21 cellular contexts compared by ENCODE assay signal in genomic region chr5:97037819-97038218, GRCh38.
DNase-seq lines count a peak whose midpoint lies in the region; ATAC-seq, FAIRE-seq and TF ChIP-seq lines count a peak whose summit lies in the region.
"Had no signal": no experiment of that assay in that cellular context is flagged by ENCODE, and none has a peak within 500 bp of the region (broad histone marks: within the 10 kb centered on the region; RNA-seq: fewer than 3 reads in every experiment).

No MANE protein-coding gene starts in this region.

- H3K4me1 ChIP-seq in aorta (ENCODE audit: control insufficient read depth in 1 of 2, insufficient read depth in 2 of 2, low read length in 2 of 2) = no peaks in the 10 kb centered on the region

- POLR2A ChIA-PET in activated CD8-positive, alpha-beta T cell treated with anti-CD3 and anti-CD28 coated beads for 36 hours (lab: Charles Lee) = no interaction called here
- POLR2A ChIA-PET in activated CD8-positive, alpha-beta T cell treated with anti-CD3 and anti-CD28 coated beads, Interleukin-2, amount 10 ng/mL, durations not matched to agents 7 days and 5 days (lab: Charles Lee) = no interaction called here
- POLR2A ChIA-PET in HEK293T (lab: Yijun Ruan, JAX) = no interaction called here

- no peak for TF ChIP-seq POLR2A in GM12892 (IDR thresholded peaks at IDR 0.05; ENCODE audit: low read depth, low read length)

- no peaks in the 10 kb centered on the region for H3K27me3 Mint-ChIP-seq in activated CD8-positive, alpha-beta T cell treated with anti-CD3 and anti-CD28 coated beads for 36 hours
- no peaks in the 10 kb centered on the region for H3K27me3 Mint-ChIP-seq in activated CD8-positive, alpha-beta T cell treated with anti-CD3 and anti-CD28 coated beads, Interleukin-2, amount 10 ng/mL, durations not matched to agents 7 days and 5 days (ENCODE audit: low read depth)

- TF ChIP-seq CTCF in activated CD8-positive, alpha-beta T cell treated with anti-CD3 and anti-CD28 coated beads for 36 hours (IDR thresholded peaks at IDR 0.05) = no peak

- ATAC-seq in activated CD8-positive, alpha-beta T cell treated with anti-CD3 and anti-CD28 coated beads for 36 hours = peak; percentile 61
- ATAC-seq in activated CD8-positive, alpha-beta T cell treated with anti-CD3 and anti-CD28 coated beads, Interleukin-2, amount 10 ng/mL, durations not matched to agents 7 days and 5 days = no peak
- ATAC-seq in stimulated activated effector memory CD8-positive, alpha-beta T cell treated with anti-CD3 and anti-CD28 coated beads, Interleukin-12 subunit alpha, Interleukin-12 subunit beta, amount 100 ng/mL, for 72 hours = peak; percentile 61
- no peak for ATAC-seq in aorta (ENCODE audit: low FRiP score)
- ATAC-seq: HepG2 had no signal

- no peaks in the 10 kb centered on the region for H3K9me3 ChIP-seq in aorta (ENCODE audit: control insufficient read depth, low read length)

- H3K9me3 Mint-ChIP-seq in activated CD8-positive, alpha-beta T cell treated with anti-CD3 and anti-CD28 coated beads for 36 hours = no peaks in the 10 kb centered on the region
- no peaks in the 10 kb centered on the region for H3K9me3 Mint-ChIP-seq in activated CD8-positive, alpha-beta T cell treated with anti-CD3 and anti-CD28 coated beads, Interleukin-2, amount 10 ng/mL, durations not matched to agents 7 days and 5 days (ENCODE audit: insufficient read depth)
- no peaks in the 10 kb centered on the region for H3K9me3 Mint-ChIP-seq in stimulated activated effector memory CD8-positive, alpha-beta T cell treated with anti-CD3 and anti-CD28 coated beads, Interleukin-12 subunit alpha, Interleukin-12 subunit beta, amount 100 ng/mL, for 72 hours
- H3K9me3 Mint-ChIP-seq: H9 had no signal

- H3K27ac ChIP-seq in aorta (ENCODE audit: low read depth in 1 of 2, low read length in 2 of 2) = no peak overlapping the region
- H3K27ac ChIP-seq: 22Rv1, C4-2B had no signal

- H3K27me3 ChIP-seq in aorta (ENCODE audit: control insufficient read depth in 1 of 2, insufficient read depth in 2 of 2, low read length in 1 of 2) = no peaks in the 10 kb centered on the region

- CTCF ChIA-PET in activated CD8-positive, alpha-beta T cell treated with anti-CD3 and anti-CD28 coated beads for 36 hours (lab: Charles Lee) = interaction anchor here (1.0 to 1.6 kb wide), 3 partner anchors 60 to 169 kb away, joined by 3 to 8 read pairs (median 3); no protein-coding TSS in a partner anchor
- CTCF ChIA-PET in activated CD8-positive, alpha-beta T cell treated with anti-CD3 and anti-CD28 coated beads, Interleukin-2, amount 10 ng/mL, durations not matched to agents 7 days and 5 days (lab: Charles Lee) = interaction anchor here (0.9 to 1.4 kb wide), 3 partner anchors 35 to 169 kb away, joined by 3 to 4 read pairs (median 4); partner anchors contain the start of gene LIX1
- CTCF ChIA-PET in HEK293T (lab: Yijun Ruan, JAX) = no interaction called here

- peak; percentile 9 for FAIRE-seq in GM12892 (lab: Jason Lieb, UNC)
- FAIRE-seq: G401.6, HepG2, RCC 7860 had no signal

- DNase-seq in DMS53 (lab: John Stamatoyannopoulos, UW) (peak; percentile 41), DMS53 treated with DMSO at 0.1 percent for 48 hours (lab: John Stamatoyannopoulos, UW; ENCODE audit: unreplicated experiment) (no peak), GM12892 (ENCODE audit: insufficient read length) (no peak), HEK293T (ENCODE audit: extremely low spot score) (no peak), aorta (no peak)
- no peak for DNase-seq in activated CD8-positive, alpha-beta T cell treated with anti-CD3 and anti-CD28 coated beads for 36 hours
- DNase-seq in activated CD8-positive, alpha-beta T cell treated with anti-CD3 and anti-CD28 coated beads, Interleukin-2, amount 10 ng/mL, durations not matched to agents 7 days and 5 days = no peak
- DNase-seq in stimulated activated effector memory CD8-positive, alpha-beta T cell treated with anti-CD3 and anti-CD28 coated beads, Interleukin-12 subunit alpha, Interleukin-12 subunit beta, amount 100 ng/mL, for 72 hours (ENCODE audit: low spot score in 2 of 2) = no peak
- DNase-seq: AML-193, H9, KBM-7, NCI-H1105, NCI-H1694, NCI-H2227 treated with DMSO at 0.1 percent for 48 hours, NCI-H526 treated with DMSO at 0.1 percent for 48 hours, Right ventricle myocardium superior had no signal

- no peak overlapping the region for H3K4me3 Mint-ChIP-seq in activated CD8-positive, alpha-beta T cell treated with anti-CD3 and anti-CD28 coated beads for 36 hours
- no peak overlapping the region for H3K4me3 Mint-ChIP-seq in activated CD8-positive, alpha-beta T cell treated with anti-CD3 and anti-CD28 coated beads, Interleukin-2, amount 10 ng/mL, durations not matched to agents 7 days and 5 days
- no peak overlapping the region for H3K4me3 Mint-ChIP-seq in stimulated activated effector memory CD8-positive, alpha-beta T cell treated with anti-CD3 and anti-CD28 coated beads, Interleukin-12 subunit alpha, Interleukin-12 subunit beta, amount 100 ng/mL, for 72 hours
- H3K4me3 Mint-ChIP-seq: H9 had no signal

- 68 to 71% methylated on average over 7 of the region's 7 CpGs for WGBS in aorta, 2 donors

- H3K36me3 Mint-ChIP-seq in activated CD8-positive, alpha-beta T cell treated with anti-CD3 and anti-CD28 coated beads for 36 hours (ENCODE audit: low read depth) = peaks cover 17% of the 10 kb centered on the region
- peaks cover 34% of the 10 kb centered on the region for H3K36me3 Mint-ChIP-seq in activated CD8-positive, alpha-beta T cell treated with anti-CD3 and anti-CD28 coated beads, Interleukin-2, amount 10 ng/mL, durations not matched to agents 7 days and 5 days (ENCODE audit: low read depth)
- H3K36me3 Mint-ChIP-seq in stimulated activated effector memory CD8-positive, alpha-beta T cell treated with anti-CD3 and anti-CD28 coated beads, Interleukin-12 subunit alpha, Interleukin-12 subunit beta, amount 100 ng/mL, for 72 hours = peaks cover 6% of the 10 kb centered on the region

- intact Hi-C loops in activated CD8-positive, alpha-beta T cell treated with anti-CD3 and anti-CD28 coated beads for 36 hours (cut with micrococcal nuclease) = no loop called here
- intact Hi-C loops in aorta (cut with DNase I) = no loop called here

- H3K4me1 Mint-ChIP-seq in activated CD8-positive, alpha-beta T cell treated with anti-CD3 and anti-CD28 coated beads for 36 hours (ENCODE audit: low read depth) = peaks cover 7% of the 10 kb centered on the region
- H3K4me1 Mint-ChIP-seq in activated CD8-positive, alpha-beta T cell treated with anti-CD3 and anti-CD28 coated beads, Interleukin-2, amount 10 ng/mL, durations not matched to agents 7 days and 5 days (ENCODE audit: low read depth) = peaks cover 1% of the 10 kb centered on the region
- peaks cover 8% of the 10 kb centered on the region for H3K4me1 Mint-ChIP-seq in stimulated activated effector memory CD8-positive, alpha-beta T cell treated with anti-CD3 and anti-CD28 coated beads, Interleukin-12 subunit alpha, Interleukin-12 subunit beta, amount 100 ng/mL, for 72 hours

- H3K4me3 ChIP-seq in aorta (ENCODE audit: low read length in 2 of 2) = no peak overlapping the region

- H3K36me3 ChIP-seq in aorta (ENCODE audit: control insufficient read depth in 1 of 2, insufficient read depth in 2 of 2, low read length in 1 of 2) = peaks cover 2 to 4% of the 10 kb centered on the region in 2 donors

- no peak overlapping the region for H3K27ac Mint-ChIP-seq in activated CD8-positive, alpha-beta T cell treated with anti-CD3 and anti-CD28 coated beads for 36 hours
- no peak overlapping the region for H3K27ac Mint-ChIP-seq in activated CD8-positive, alpha-beta T cell treated with anti-CD3 and anti-CD28 coated beads, Interleukin-2, amount 10 ng/mL, durations not matched to agents 7 days and 5 days
- H3K27ac Mint-ChIP-seq in stimulated activated effector memory CD8-positive, alpha-beta T cell treated with anti-CD3 and anti-CD28 coated beads, Interleukin-12 subunit alpha, Interleukin-12 subunit beta, amount 100 ng/mL, for 72 hours = no peak overlapping the region

TF ChIP-seq in HEK293T, 16 proteins besides CTCF, POLR2A, EP300 and RAD21:
- TF ChIP-seq PKNOX1 (IDR thresholded peaks at IDR 0.05) = no peak
- TF ChIP-seq LEF1 (IDR thresholded peaks at IDR 0.05; ENCODE audit: borderline replicate concordance) = no peak
- TF ChIP-seq FOXK2 (IDR thresholded peaks at IDR 0.05) = no peak
- no peak for TF ChIP-seq ZNF384 (IDR thresholded peaks at IDR 0.05)
- no peak for TF ChIP-seq HDGF (IDR thresholded peaks at IDR 0.05; ENCODE audit: borderline replicate concordance)

Comparison
In these comparisons a context has a peak if more than half of its experiments do, and no peak if none do; other contexts are left out.
1. ATAC-seq: peak in activated CD8-positive, alpha-beta T cell treated with anti-CD3 and anti-CD28 coated beads for 36 hours (single experiment) and stimulated activated effector memory CD8-positive, alpha-beta T cell treated with anti-CD3 and anti-CD28 coated beads, Interleukin-12 subunit alpha, Interleukin-12 subunit beta, amount 100 ng/mL, for 72 hours (single experiment); none in activated CD8-positive, alpha-beta T cell treated with anti-CD3 and anti-CD28 coated beads, Interleukin-2, amount 10 ng/mL, durations not matched to agents 7 days and 5 days (single experiment) and aorta (single experiment).